8 cellular contexts compared by ENCODE assay signal in genomic region chr4:105474110-105474518, GRCh38. TPM values are rescaled to one million over a fixed set of nuclear protein-coding genes. Genes with fewer than 3 reads are reported as not detected.
DNase-seq lines count a peak whose midpoint lies in the region; ATAC-seq and TF ChIP-seq lines count a peak whose summit lies in the region.

No MANE protein-coding gene starts in this region.

- DNase-seq in lower lobe of right lung (peak; percentile 92), testis (peak; percentile 92), NAMALWA (ENCODE audit: low spot score) (no peak)
- DNase-seq in activated CD4-positive, alpha-beta T cell treated with anti-CD3 and anti-CD28 coated beads, Interleukin-2, amount 50 U/mL, for 4 hours = no peak

- peak overlapping the region; percentile 99 for H3K27ac Mint-ChIP-seq in dendritic cell treated with granulocyte-macrophage colony-stimulating factor and Interleukin-4, amounts not matched to agents 40 ng/mL and 50 ng/mL, for 4 days

- peaks cover 19% of the 10 kb centered on the region for H3K4me1 Mint-ChIP-seq in dendritic cell treated with granulocyte-macrophage colony-stimulating factor and Interleukin-4, amounts not matched to agents 40 ng/mL and 50 ng/mL, for 4 days (ENCODE audit: low read depth)

- H3K9me2 ChIP-seq in DOHH2 (replicated peaks; ENCODE audit: control insufficient read depth, low read length) (no peaks in the 10 kb centered on the region), OCI-LY1 (ENCODE audit: low read depth, low read length) (no peaks in the 10 kb centered on the region)

- H3K27me3 ChIP-seq in DOHH2 (ENCODE audit: control insufficient read depth, low read length) (no peaks in the 10 kb centered on the region), OCI-LY1 (ENCODE audit: insufficient read depth, low read length) (no peaks in the 10 kb centered on the region), lower lobe of right lung (ENCODE audit: low read depth) (no peaks in the 10 kb centered on the region), testis (no peaks in the 10 kb centered on the region)

- peak overlapping the region; percentile 94 for H3K4me3 Mint-ChIP-seq in dendritic cell treated with granulocyte-macrophage colony-stimulating factor and Interleukin-4, amounts not matched to agents 40 ng/mL and 50 ng/mL, for 4 days

- no peaks in the 10 kb centered on the region for H3K9me3 ChIP-seq in DOHH2 (ENCODE audit: control insufficient read depth, insufficient read depth, low read length)
- H3K9me3 ChIP-seq in OCI-LY1 (ENCODE audit: low read length) = no peaks in the 10 kb centered on the region
- H3K9me3 ChIP-seq in lower lobe of right lung = no peaks in the 10 kb centered on the region
- no peaks in the 10 kb centered on the region for H3K9me3 ChIP-seq in testis

- H3K4me1 ChIP-seq in DOHH2 (ENCODE audit: control insufficient read depth, low read length) (peaks cover 24% of the 10 kb centered on the region), OCI-LY1 (ENCODE audit: insufficient read depth, low read length, severe bottlenecking) (peaks cover 28% of the 10 kb centered on the region), lower lobe of right lung (peaks cover 34% of the 10 kb centered on the region), testis (peaks cover 8% of the 10 kb centered on the region)

- TF ChIP-seq POLR2A in testis (IDR thresholded peaks at IDR 0.05) = no peak

- H3K27me3 Mint-ChIP-seq in dendritic cell treated with granulocyte-macrophage colony-stimulating factor and Interleukin-4, amounts not matched to agents 40 ng/mL and 50 ng/mL, for 4 days = no peaks in the 10 kb centered on the region

- H3K4me2 ChIP-seq in DOHH2 (ENCODE audit: low read length) (peak overlapping the region; percentile 83), OCI-LY1 (ENCODE audit: low read length) (peak overlapping the region; percentile 76)

- H3K27ac ChIP-seq in DOHH2 (ENCODE audit: low read depth, low read length) = peak overlapping the region; percentile 71; the same call in 1 of the 2 replicates
- no peak overlapping the region for H3K27ac ChIP-seq in OCI-LY1 (ENCODE audit: low read depth, low read length, poor library complexity, severe bottlenecking)
- peak overlapping the region; percentile 98 for H3K27ac ChIP-seq in lower lobe of right lung
- peak overlapping the region; percentile 98 to 99 for H3K27ac ChIP-seq in testis

- peak; percentile 5 for ATAC-seq in GM21390 (IDR thresholded peaks at IDR 0.05; ENCODE audit: unreplicated experiment)
- peak in 1 of 2 donors; percentile 1 for ATAC-seq in lower lobe of right lung

- WGBS in testis, 2 donors = 7 to 18% methylated on average over 12 to 21 of the region's 21 CpGs

- H4K20me1 ChIP-seq in DOHH2 (ENCODE audit: control insufficient read depth, insufficient read depth, low read depth, low read length) = peaks cover 14% of the 10 kb centered on the region; the same call in 1 of the 2 replicates
- H4K20me1 ChIP-seq in OCI-LY1 (ENCODE audit: insufficient read depth, low read length) = no peaks in the 10 kb centered on the region

- H3K36me3 Mint-ChIP-seq in dendritic cell treated with granulocyte-macrophage colony-stimulating factor and Interleukin-4, amounts not matched to agents 40 ng/mL and 50 ng/mL, for 4 days (ENCODE audit: low read depth) = peaks cover 7% of the 10 kb centered on the region

- no peaks in the 10 kb centered on the region for H3K9me3 Mint-ChIP-seq in dendritic cell treated with granulocyte-macrophage colony-stimulating factor and Interleukin-4, amounts not matched to agents 40 ng/mL and 50 ng/mL, for 4 days

- H3F3A ChIP-seq in DOHH2 (ENCODE audit: control insufficient read depth, insufficient read depth) (0 out of 2 replicates have a peak, but pooled peaks cover 3% of the 10 kb centered on the region), OCI-LY1 (ENCODE audit: insufficient read depth, low read length) (no peaks in the 10 kb centered on the region)

- H3K4me3 ChIP-seq in DOHH2 (ENCODE audit: low read length) = peak overlapping the region; percentile 89
- H3K4me3 ChIP-seq in OCI-LY1 (ENCODE audit: low read depth, low read length, poor library complexity, severe bottlenecking) = peak overlapping the region; percentile 92
- peak overlapping the region; percentile 84 for H3K4me3 ChIP-seq in lower lobe of right lung
- H3K4me3 ChIP-seq in testis = peak overlapping the region; percentile 90 to 97

- H3K36me3 ChIP-seq in DOHH2 (ENCODE audit: control insufficient read depth, low read length) (peaks cover 35% of the 10 kb centered on the region), OCI-LY1 (ENCODE audit: insufficient read depth, low read length) (no peaks in the 10 kb centered on the region), lower lobe of right lung (no peaks in the 10 kb centered on the region), testis (ENCODE audit: low read depth, missing control alignments) (no peaks in the 10 kb centered on the region)

- peaks cover 45% of the 10 kb centered on the region for H3K79me2 ChIP-seq in DOHH2 (ENCODE audit: control insufficient read depth, low read length)
- H3K79me2 ChIP-seq in OCI-LY1 (ENCODE audit: insufficient read depth, low read length) = peaks cover 36% of the 10 kb centered on the region

- TF ChIP-seq CTCF in DOHH2 (IDR thresholded peaks at IDR 0.05; ENCODE audit: low read depth, low read length, poor library complexity, severe bottlenecking) = peak; percentile 87
- peak; percentile 86 for TF ChIP-seq CTCF in OCI-LY1 (IDR thresholded peaks at IDR 0.05; ENCODE audit: low read length)
- TF ChIP-seq CTCF in lower lobe of right lung (IDR thresholded peaks at IDR 0.05) = peak; percentile 93
- TF ChIP-seq CTCF in testis (IDR thresholded peaks at IDR 0.05) = peak in 2 of 3 experiments; percentile 75 to 88

- H3K9ac ChIP-seq in OCI-LY1 (ENCODE audit: low read length) = no peak overlapping the region; the same call in 1 of the 2 replicates

- intact Hi-C loops in dendritic cell treated with granulocyte-macrophage colony-stimulating factor and Interleukin-4, amounts not matched to agents 40 ng/mL and 50 ng/mL, for 4 days (cut with micrococcal nuclease) = loop anchor here (2.0 to 10.0 kb wide), 7 partner anchors 72 to 609 kb away; partner anchors contain the start of genes GSTCD and INTS12
- intact Hi-C loops in lower lobe of right lung (cut with DNase I) (no loop called here), testis (cut with DNase I; ENCODE audit: low total_unique reads) (no loop called here)

- no peak overlapping the region for H2AFZ ChIP-seq in OCI-LY1 (ENCODE audit: low read length)

RNA-seq across cellular contexts. Expression of gene PPA2, which starts 0.3 kb away (rescaled TPM):
- total RNA-seq in lower lobe of right lung (62.9 TPM), testis (10 to 100 TPM; 40.6 to 48.1 TPM)
- polyA plus RNA-seq in testis (ENCODE audit: insufficient read depth, low read depth, low replicate concordance) = 71.3 TPM

Comparison
In these comparisons a context has a peak if more than half of its experiments do, and no peak if none do; other contexts are left out.
1. DNase-seq: peak in lower lobe of right lung (single experiment) and testis (single experiment); none in NAMALWA (single experiment) and activated CD4-positive, alpha-beta T cell treated with anti-CD3 and anti-CD28 coated beads, Interleukin-2, amount 50 U/mL, for 4 hours (0 of 2).
2. Peak in every context shown above with its lines, with median percentiles within 50 percentile points of each other: H3K4me3 ChIP-seq and CTCF ChIP-seq.